20 cellular contexts compared by ENCODE assay signal in the genomic region with DNA sequence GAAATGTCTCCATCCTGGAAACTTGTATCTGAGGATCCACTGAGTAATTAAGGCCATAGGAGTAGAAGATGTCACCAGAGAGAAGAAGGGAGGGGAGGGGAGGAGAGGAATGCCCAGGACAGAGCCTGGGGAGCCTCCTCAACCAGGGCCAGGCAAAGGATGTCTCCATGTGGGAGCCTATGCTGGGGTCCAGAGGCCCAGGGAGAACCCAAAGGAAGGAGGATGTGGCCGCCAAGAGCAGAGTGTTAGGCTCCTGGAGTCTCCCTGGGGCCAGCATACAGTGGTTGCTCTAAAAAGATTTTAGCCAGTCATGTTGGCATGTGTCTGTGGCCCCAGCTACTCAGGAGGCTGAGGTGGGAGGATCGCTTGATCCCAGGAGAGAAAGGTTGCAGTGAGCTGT.
DNase-seq lines count a peak whose midpoint lies in the region; TF ChIP-seq lines count a peak whose summit lies in the region.
"Had no signal": no experiment of that assay in that cellular context is flagged by ENCODE, and none has a peak within 500 bp of the region (broad histone marks: within the 10 kb centered on the region; RNA-seq: fewer than 3 reads in every experiment).

No MANE protein-coding gene starts in this region.

- H3K4me2 ChIP-seq in neural progenitor cell: no peak overlapping the region
- no peak overlapping the region for H3K4me2 ChIP-seq in mammary epithelial cell (ENCODE audit: insufficient read depth, low read depth, low read length)
- no peak overlapping the region for H3K4me2 ChIP-seq in GM23248 (ENCODE audit: unreplicated experiment)
- H3K4me2 ChIP-seq: BLaER1 had no signal

- H3K4me3 Mint-ChIP-seq in neural progenitor cell: no peak overlapping the region
- no peak overlapping the region for H3K4me3 Mint-ChIP-seq in CD8-positive, alpha-beta memory T cell
- H3K4me3 Mint-ChIP-seq: CD4-positive, alpha-beta memory T cell; CD4-positive, CD25-positive, alpha-beta regulatory T cell had no signal

- H3K9me3 ChIP-seq in HEK293 (ENCODE audit: control insufficient read depth, insufficient read depth, low read depth, low read length) (no peaks in the 10 kb centered on the region), neural progenitor cell (ENCODE audit: low read depth) (no peaks in the 10 kb centered on the region), stomach (no peaks in the 10 kb centered on the region), mammary epithelial cell (replicated peaks; ENCODE audit: insufficient read depth, low read length) (no peaks in the 10 kb centered on the region), GM23248 (ENCODE audit: low read depth) (no peaks in the 10 kb centered on the region)
- H3K9me3 ChIP-seq in CD8-positive, alpha-beta memory T cell (ENCODE audit: low read length): no peaks in the 10 kb centered on the region
- H3K9me3 ChIP-seq: BE2C, BLaER1, Caco-2 had no signal

- intact Hi-C loops in stomach (cut with DNase I; ENCODE audit: low total_unique reads): no loop called here
- intact Hi-C loops in mammary epithelial cell (cut with micrococcal nuclease): no loop called here

- H3K4me1 Mint-ChIP-seq in neural progenitor cell: peaks cover 9% of the 10 kb centered on the region
- no peaks in the 10 kb centered on the region for H3K4me1 Mint-ChIP-seq in CD8-positive, alpha-beta memory T cell
- H3K4me1 Mint-ChIP-seq: CD14-positive monocyte; CD4-positive, alpha-beta memory T cell; CD4-positive, CD25-positive, alpha-beta regulatory T cell had no signal

- H4K20me1 ChIP-seq in neural progenitor cell (ENCODE audit: low read depth) (no peaks in the 10 kb centered on the region), mammary epithelial cell (ENCODE audit: insufficient read depth, low read length) (no peaks in the 10 kb centered on the region), GM23248 (ENCODE audit: insufficient read depth) (no peaks in the 10 kb centered on the region)
- H4K20me1 ChIP-seq: BLaER1 had no signal

- no peaks in the 10 kb centered on the region for H3K36me3 ChIP-seq in HEK293 (ENCODE audit: control insufficient read depth in 2 of 2, insufficient read depth in 1 of 2, low read length in 2 of 2)
- no peaks in the 10 kb centered on the region for H3K36me3 ChIP-seq in neural progenitor cell
- no peaks in the 10 kb centered on the region for H3K36me3 ChIP-seq in stomach
- no peaks in the 10 kb centered on the region for H3K36me3 ChIP-seq in mammary epithelial cell (ENCODE audit: insufficient read depth, low read length)
- H3K36me3 ChIP-seq in GM23248 (ENCODE audit: low read depth): no peaks in the 10 kb centered on the region
- no peaks in the 10 kb centered on the region for H3K36me3 ChIP-seq in CD8-positive, alpha-beta memory T cell (ENCODE audit: insufficient read depth, low read length)
- H3K36me3 ChIP-seq: BE2C, BLaER1 had no signal

- H3K36me3 Mint-ChIP-seq in neural progenitor cell: no peaks in the 10 kb centered on the region
- H3K36me3 Mint-ChIP-seq in CD8-positive, alpha-beta memory T cell: no peaks in the 10 kb centered on the region
- H3K36me3 Mint-ChIP-seq: CD14-positive monocyte; CD4-positive, alpha-beta memory T cell; CD4-positive, CD25-positive, alpha-beta regulatory T cell had no signal

- H3K27me3 ChIP-seq in neural progenitor cell: no peaks in the 10 kb centered on the region
- peaks cover 0 to 14% (median 0%) of the 10 kb centered on the region in 3 donors for H3K27me3 ChIP-seq in stomach
- H3K27me3 ChIP-seq in mammary epithelial cell (ENCODE audit: insufficient read depth, low read length): no peaks in the 10 kb centered on the region
- H3K27me3 ChIP-seq in GM23248 (replicated peaks; ENCODE audit: insufficient read depth): no peaks in the 10 kb centered on the region
- no peaks in the 10 kb centered on the region for H3K27me3 ChIP-seq in CD8-positive, alpha-beta memory T cell (ENCODE audit: insufficient read depth, low read length, poor library complexity, severe bottlenecking)
- H3K27me3 ChIP-seq: BE2C, BLaER1 had no signal

- in situ Hi-C loops in mammary epithelial cell (cut with MboI; ENCODE audit: low sequenced_read_pairs in 2 of 2): no loop called here
- in situ Hi-C loops in GM23248 (cut with MboI): no loop called here
- in situ Hi-C loops in GM13976 (cut with MboI; ENCODE audit: low sequenced_read_pairs, unreplicated experiment): no loop called here

- CTCF ChIA-PET in HEK293 (lab: Yijun Ruan, JAX): no interaction called here
- CTCF ChIA-PET in mammary epithelial cell (lab: Charles Lee; ENCODE audit: low non-redundant PET): no interaction called here
- CTCF ChIA-PET in CD8-positive, alpha-beta memory T cell (lab: Charles Lee): no interaction called here

- TF ChIP-seq CTCF in HEK293 (tag by site-specific recombination; IDR thresholded peaks at IDR 0.05): no peak
- TF ChIP-seq CTCF in coronary artery (IDR thresholded peaks at IDR 0.05): no peak
- no peak for TF ChIP-seq CTCF in neural progenitor cell (IDR thresholded peaks at IDR 0.05)
- TF ChIP-seq CTCF in stomach (IDR thresholded peaks at IDR 0.05): no peak
- TF ChIP-seq CTCF in mammary epithelial cell (conservative IDR thresholded peaks at IDR 0.05 in 1 of 2, IDR thresholded peaks at IDR 0.05 in 1 of 2; ENCODE audit: extremely low read depth in 1 of 2, insufficient read depth in 1 of 2, low read depth in 1 of 2, low read length in 2 of 2): no peak
- no peak for TF ChIP-seq CTCF in GM13976 (IDR thresholded peaks at IDR 0.05; ENCODE audit: borderline replicate concordance, control extremely low read depth, extremely low read depth, insufficient read depth, missing control alignments)

- POLR2A ChIA-PET in HEK293 (lab: Yijun Ruan, JAX): interaction anchor here (0.6 kb wide), 1 partner anchor 204 kb away, joined by 3 read pairs; no protein-coding TSS in a partner anchor
- POLR2A ChIA-PET in CD8-positive, alpha-beta memory T cell (lab: Charles Lee): no interaction called here

- DNase-seq in coronary artery (ENCODE audit: low spot score): peak; percentile 56
- DNase-seq in neural progenitor cell (ENCODE audit: low spot score): no peak
- peak; percentile 5 for DNase-seq in stomach
- DNase-seq in mammary epithelial cell: no peak
- no peak for DNase-seq in GM23248
- no peak for DNase-seq in CD8-positive, alpha-beta memory T cell
- DNase-seq in GM13976 (ENCODE audit: low spot score): no peak
- DNase-seq: 8988T; ACHN; BE2C; C1 segment of cervical spinal cord; Caco-2; Calu3; CD4-positive, alpha-beta memory T cell; CD4-positive, CD25-positive, alpha-beta regulatory T cell; DMS79 treated with DMSO at 0.1 percent for 48 hours; GF-D8 had no signal

- H3K27me3 Mint-ChIP-seq in neural progenitor cell (ENCODE audit: insufficient read depth, low read depth): peaks cover 14% of the 10 kb centered on the region
- peaks cover 4 to 12% of the 10 kb centered on the region in 2 donors for H3K27me3 Mint-ChIP-seq in CD8-positive, alpha-beta memory T cell

- H3K9me3 Mint-ChIP-seq in neural progenitor cell: peaks cover 2% of the 10 kb centered on the region
- H3K9me3 Mint-ChIP-seq in CD8-positive, alpha-beta memory T cell: no peaks in the 10 kb centered on the region
- H3K9me3 Mint-ChIP-seq: CD4-positive, alpha-beta memory T cell had no signal

- no peaks in the 10 kb centered on the region for H3F3A ChIP-seq in neural progenitor cell (ENCODE audit: low read depth)
- H3F3A ChIP-seq in GM23248 (ENCODE audit: insufficient read depth): no peaks in the 10 kb centered on the region

- H3K4me1 ChIP-seq in HEK293 (ENCODE audit: control insufficient read depth, insufficient read depth, low read length) (no peaks in the 10 kb centered on the region), neural progenitor cell (no peaks in the 10 kb centered on the region), stomach (no peaks in the 10 kb centered on the region), mammary epithelial cell (ENCODE audit: insufficient read depth, low read length) (no peaks in the 10 kb centered on the region), GM23248 (ENCODE audit: insufficient read depth) (no peaks in the 10 kb centered on the region)
- no peaks in the 10 kb centered on the region for H3K4me1 ChIP-seq in CD8-positive, alpha-beta memory T cell (ENCODE audit: insufficient read depth, low read length)
- H3K4me1 ChIP-seq: BE2C, BLaER1, Caco-2 had no signal

- no peaks in the 10 kb centered on the region for H3K9me2 ChIP-seq in GM23248 (ENCODE audit: insufficient read depth)

- H3K27ac Mint-ChIP-seq in neural progenitor cell: peak overlapping the region; percentile 72
- H3K27ac Mint-ChIP-seq in CD8-positive, alpha-beta memory T cell: no peak overlapping the region
- H3K27ac Mint-ChIP-seq: CD4-positive, alpha-beta memory T cell; CD4-positive, CD25-positive, alpha-beta regulatory T cell had no signal

- no peak overlapping the region for H3K9ac ChIP-seq in neural progenitor cell
- H3K9ac ChIP-seq in mammary epithelial cell (ENCODE audit: insufficient read depth, low read length): no peak overlapping the region
- H3K9ac ChIP-seq in GM23248: no peak overlapping the region
- H3K9ac ChIP-seq: BLaER1 had no signal

- TF ChIP-seq POLR2A in stomach (IDR thresholded peaks at IDR 0.05): no peak

- dilution Hi-C loops in mammary epithelial cell (cut with HindIII; ENCODE audit: low sequenced_read_pairs): no loop called here

- no TSS peak for BruUV-seq in mammary epithelial cell (replicated peaks; lab: Mats Ljungman, UMichigan)

- TF ChIP-seq EP300 in stomach (IDR thresholded peaks at IDR 0.05): no peak

- 92 to 100% (median 98%) methylated on average over 2 of the region's 2 CpGs for WGBS in stomach, 5 donors
- WGBS in mammary epithelial cell (ENCODE audit: low coverage, missing lambda C conversion rate): 100% methylated on average over 1 of the region's 2 CpGs
- WGBS in GM23248 (ENCODE audit: low coverage in 1 of 2, low lambda C conversion rate in 2 of 2, missing lambda C conversion rate in 2 of 2), 2 experiments: 75 to 78% methylated on average over 2 of the region's 2 CpGs

- no peak overlapping the region for H3K27ac ChIP-seq in HEK293 (ENCODE audit: extremely low read depth, low read depth, low read length)
- H3K27ac ChIP-seq in coronary artery: no peak overlapping the region
- no peak overlapping the region for H3K27ac ChIP-seq in neural progenitor cell
- no peak overlapping the region for H3K27ac ChIP-seq in stomach
- no peak overlapping the region for H3K27ac ChIP-seq in mammary epithelial cell (ENCODE audit: insufficient read depth, low read depth, low read length)
- no peak overlapping the region for H3K27ac ChIP-seq in GM23248
- no peak overlapping the region for H3K27ac ChIP-seq in CD8-positive, alpha-beta memory T cell (ENCODE audit: low read depth, low read length)
- H3K27ac ChIP-seq: BLaER1 had no signal

- H3K79me2 ChIP-seq in neural progenitor cell (ENCODE audit: low read depth) (no peaks in the 10 kb centered on the region), mammary epithelial cell (ENCODE audit: insufficient read depth, low read length) (no peaks in the 10 kb centered on the region), GM23248 (ENCODE audit: insufficient read depth) (no peaks in the 10 kb centered on the region)

- H2AFZ ChIP-seq in neural progenitor cell (replicated peaks) (peak overlapping the region; percentile 5), mammary epithelial cell (ENCODE audit: low read depth, low read length) (no peak overlapping the region), GM23248 (no peak overlapping the region)

- no peak overlapping the region for H3K4me3 ChIP-seq in HEK293 (ENCODE audit: low read depth, low read length)
- no peak overlapping the region for H3K4me3 ChIP-seq in coronary artery
- H3K4me3 ChIP-seq in neural progenitor cell: no peak overlapping the region
- H3K4me3 ChIP-seq in stomach: no peak overlapping the region
- no peak overlapping the region for H3K4me3 ChIP-seq in mammary epithelial cell (replicated peaks in 1 of 3; ENCODE audit: insufficient read depth in 1 of 3, low read depth in 2 of 3, low read length in 3 of 3)
- no peak overlapping the region for H3K4me3 ChIP-seq in GM23248
- H3K4me3 ChIP-seq in CD8-positive, alpha-beta memory T cell (ENCODE audit: low read length): no peak overlapping the region
- H3K4me3 ChIP-seq: BLaER1 had no signal

Comparison
In these comparisons a context has a peak if more than half of its experiments do, and no peak if none do; other contexts are left out.
1. DNase-seq: peak in coronary artery (single experiment) and stomach (single experiment); none in neural progenitor cell (single experiment), mammary epithelial cell (single experiment), GM23248 (single experiment), CD8-positive, alpha-beta memory T cell (0 of 5) and GM13976 (single experiment).